ENCODE assay signal across 15 cellular contexts in genomic region chr7:104878577-104878976, GRCh38.
A peak's percentile ranks its signal among the peaks of the same experiment; 100 is the strongest.
DNase-seq lines count a peak whose midpoint lies in the region; ATAC-seq, FAIRE-seq and TF ChIP-seq lines count a peak whose summit lies in the region.
"Had no signal": no experiment of that assay in that cellular context is flagged by ENCODE, and none has a peak within 500 bp of the region (broad histone marks: within the 10 kb centered on the region; RNA-seq: fewer than 3 reads in every experiment).

No MANE protein-coding gene starts in this region.

- H3K27ac Mint-ChIP-seq in T-cell (no peak overlapping the region), H9 (no peak overlapping the region), GM23338 (no peak overlapping the region)
- H3K27ac Mint-ChIP-seq: activated naive CD8-positive, alpha-beta T cell had no signal

- no peak overlapping the region for H3K4ac ChIP-seq in H9 (ENCODE audit: low read depth, low read length)

- H2AFZ ChIP-seq in H9 (ENCODE audit: low read length): no peak overlapping the region
- H2AFZ ChIP-seq in GM23338: no peak overlapping the region

- H3K27me3 Mint-ChIP-seq in T-cell (peaks cover 0 to 4% of the 10 kb centered on the region in 2 donors), H9 (ENCODE audit: low read depth) (peaks cover 3% of the 10 kb centered on the region), GM23338 (ENCODE audit: insufficient read depth, low read depth, poor library complexity) (peaks cover 2% of the 10 kb centered on the region)
- H3K27me3 Mint-ChIP-seq: activated naive CD8-positive, alpha-beta T cell; effector memory CD8-positive, alpha-beta T cell had no signal

- no peaks in the 10 kb centered on the region for H3K79me1 ChIP-seq in H9 (ENCODE audit: insufficient read depth, low read depth, low read length, poor library complexity, severe bottlenecking)

- no peak overlapping the region for H4K8ac ChIP-seq in H9 (replicated peaks; ENCODE audit: insufficient read length, low read depth, low read length)

- CTCF ChIA-PET in T-cell (lab: Charles Lee): interaction anchor here (1.0 to 1.7 kb wide), 4 partner anchors 21 to 129 kb away, joined by 3 to 4 read pairs (median 4); no protein-coding TSS in a partner anchor

- H3K9me3 Mint-ChIP-seq in T-cell (no peaks in the 10 kb centered on the region), H9 (peaks cover 7 to 15% of the 10 kb centered on the region in 2 experiments; a peak in 4 of 5 replicates), GM23338 (peaks cover 8% of the 10 kb centered on the region)
- H3K9me3 Mint-ChIP-seq: effector memory CD8-positive, alpha-beta T cell had no signal

- H3K4me3 ChIP-seq in GM23338: no peak overlapping the region
- H3K4me3 ChIP-seq: spleen had no signal

- no peak overlapping the region for H3K27ac ChIP-seq in H9 (ENCODE audit: insufficient read length, low read depth, low read length)
- no peak overlapping the region for H3K27ac ChIP-seq in GM23338 (ENCODE audit: low read depth)
- H3K27ac ChIP-seq: spleen had no signal

- POLR2A ChIA-PET in T-cell (lab: Charles Lee): no interaction called here

- H2BK15ac ChIP-seq in H9 (ENCODE audit: low read depth, low read length): no peak overlapping the region

- H4K20me1 ChIP-seq in H9 (ENCODE audit: control insufficient read depth, insufficient read depth, insufficient read length) (no peaks in the 10 kb centered on the region), GM23338 (replicated peaks; ENCODE audit: insufficient read depth) (no peaks in the 10 kb centered on the region)

- H3K56ac ChIP-seq in H9 (ENCODE audit: insufficient read length, low read depth, low read length): no peak overlapping the region

- ATAC-seq in GM19351 (IDR thresholded peaks at IDR 0.05; ENCODE audit: unreplicated experiment) (peak; percentile 83), HG02852 (IDR thresholded peaks at IDR 0.05; ENCODE audit: unreplicated experiment) (peak; percentile 88), HG03571 (IDR thresholded peaks at IDR 0.05; ENCODE audit: unreplicated experiment) (peak; percentile 81), T-cell (replicated peaks in 1 of 4) (no peak), GM23338 (no peak)
- ATAC-seq: effector memory CD8-positive, alpha-beta T cell had no signal

- no peaks in the 10 kb centered on the region for H3K4me1 ChIP-seq in H9 (ENCODE audit: insufficient read depth, low read length)
- H3K4me1 ChIP-seq in GM23338 (ENCODE audit: insufficient read depth): no peaks in the 10 kb centered on the region

- peak; percentile 85 for FAIRE-seq in GM18507 (lab: Jason Lieb, UNC)

- H2AK5ac ChIP-seq in H9 (ENCODE audit: insufficient read length, low read length): no peak overlapping the region

- H3K27me3 ChIP-seq in H9 (ENCODE audit: insufficient read depth, low read length): no peaks in the 10 kb centered on the region
- H3K27me3 ChIP-seq in GM23338 (ENCODE audit: insufficient read depth): no peaks in the 10 kb centered on the region
- H3K27me3 ChIP-seq: spleen had no signal

- no peaks in the 10 kb centered on the region for H3K79me2 ChIP-seq in H9 (ENCODE audit: insufficient read depth, low read length)
- no peaks in the 10 kb centered on the region for H3K79me2 ChIP-seq in GM23338 (replicated peaks; ENCODE audit: insufficient read depth)

- no peak overlapping the region for H3T11ph ChIP-seq in H9 (ENCODE audit: low read length)

- no peaks in the 10 kb centered on the region for H3K9me3 ChIP-seq in H9 (ENCODE audit: control insufficient read depth, low read depth, low read length)

- H3K9me2 ChIP-seq in GM23338 (ENCODE audit: insufficient read depth): no peaks in the 10 kb centered on the region

- no peak overlapping the region for H2BK12ac ChIP-seq in H9 (ENCODE audit: insufficient read length, low read depth, low read length)

- no peak overlapping the region for H3K9ac ChIP-seq in H9 (ENCODE audit: extremely low read depth, insufficient read length, low read length)

- WGBS in H9 (ENCODE audit: extremely low coverage, insufficient read length, low lambda C conversion rate): no CpG with 5 or more reads among the region's 3 CpGs

- no peak overlapping the region for H2BK120ac ChIP-seq in H9 (ENCODE audit: low read depth, low read length, poor library complexity, severe bottlenecking)

- no peak overlapping the region for H3K23ac ChIP-seq in H9 (ENCODE audit: insufficient read length, low read depth, low read length)

- no peaks in the 10 kb centered on the region for H3K36me3 ChIP-seq in GM23338 (ENCODE audit: insufficient read depth)
- H3K36me3 ChIP-seq: spleen had no signal

- H3K36me3 Mint-ChIP-seq in T-cell (no peaks in the 10 kb centered on the region), H9 (ENCODE audit: insufficient read depth in 1 of 3, low read depth in 3 of 3) (peaks cover 0 to 2% (median 0%) of the 10 kb centered on the region in 3 experiments; a peak in 2 of 7 replicates), GM23338 (ENCODE audit: low read depth) (peaks cover 4% of the 10 kb centered on the region; the same call in 1 of the 3 replicates)
- H3K36me3 Mint-ChIP-seq: activated naive CD8-positive, alpha-beta T cell had no signal

- TF ChIP-seq CTCF in H9 (conservative IDR thresholded peaks at IDR 0.05) (no peak), GM23338 (conservative IDR thresholded peaks at IDR 0.05; ENCODE audit: low read depth in 2 of 2) (no peak)

- no peak overlapping the region for H4K5ac ChIP-seq in H9 (ENCODE audit: insufficient read length, low read depth, low read length)

- H2BK20ac ChIP-seq in H9 (ENCODE audit: low read depth, low read length, poor library complexity, severe bottlenecking): no peak overlapping the region

- no peak overlapping the region for H3K14ac ChIP-seq in H9 (ENCODE audit: insufficient read depth, low read length)

- no peak overlapping the region for H3K18ac ChIP-seq in H9 (ENCODE audit: insufficient read length, low read depth, low read length)

- no peaks in the 10 kb centered on the region for H3F3A ChIP-seq in GM23338 (replicated peaks; ENCODE audit: low read depth)

- H3K4me1 Mint-ChIP-seq in T-cell: peaks cover 6 to 11% (median 7%) of the 10 kb centered on the region in 3 donors
- peaks cover 2% of the 10 kb centered on the region in 2 experiments for H3K4me1 Mint-ChIP-seq in H9
- peaks cover 4% of the 10 kb centered on the region; the same call in 2 of the 3 replicates for H3K4me1 Mint-ChIP-seq in GM23338

- H3K4me3 Mint-ChIP-seq in T-cell (peak overlapping the region in 1 of 3 donors; percentile 11), H9 (no peak overlapping the region), GM23338 (no peak overlapping the region)
- H3K4me3 Mint-ChIP-seq: activated naive CD8-positive, alpha-beta T cell had no signal

- no peak overlapping the region for H4K91ac ChIP-seq in H9 (ENCODE audit: insufficient read length, low read depth, low read length)

- H3K4me2 ChIP-seq in H9 (ENCODE audit: insufficient read depth, insufficient read length, low read length) (no peak overlapping the region), GM23338 (no peak overlapping the region)

- DNase-seq in GM18507 (ENCODE audit: extremely low spot score, insufficient read length, low read depth) (peak; percentile 28), T-cell (no peak), H9 (no peak), GM23338 (ENCODE audit: low spot score) (no peak), NOMO-1 treated with dmso at 0.1 percent for 144 hours (lab: John Stamatoyannopoulos, UW; ENCODE audit: unreplicated experiment) (no peak)
- DNase-seq: Calu3; effector memory CD8-positive, alpha-beta T cell; Karpas-422; NCI-H524; spleen; stimulated activated naive CD4-positive, alpha-beta T cell treated with Interleukin-2 at 50 U/mL for 16 hours had no signal

- H2BK5ac ChIP-seq in H9 (ENCODE audit: insufficient read length, low read length): no peak overlapping the region

- no peaks in the 10 kb centered on the region for H3K23me2 ChIP-seq in H9 (ENCODE audit: insufficient read length, low read depth, low read length, poor library complexity, severe bottlenecking)

TF ChIP-seq in GM23338, 12 proteins besides CTCF, POLR2A, EP300 and RAD21 (continues in another document):
- no peak for TF ChIP-seq ETS1 (IDR thresholded peaks at IDR 0.05)
- TF ChIP-seq STAT1 (IDR thresholded peaks at IDR 0.05; ENCODE audit: unreplicated experiment): no peak
- no peak for TF ChIP-seq POLR2AphosphoS5 (IDR thresholded peaks at IDR 0.05; ENCODE audit: low read depth)

Comparison
In these comparisons a context has a peak if more than half of its experiments do, and no peak if none do; other contexts are left out.
1. ATAC-seq: peak in GM19351 (single experiment), HG02852 (single experiment) and HG03571 (single experiment); none in T-cell (0 of 4) and GM23338 (single experiment).